In the genomic region with DNA sequence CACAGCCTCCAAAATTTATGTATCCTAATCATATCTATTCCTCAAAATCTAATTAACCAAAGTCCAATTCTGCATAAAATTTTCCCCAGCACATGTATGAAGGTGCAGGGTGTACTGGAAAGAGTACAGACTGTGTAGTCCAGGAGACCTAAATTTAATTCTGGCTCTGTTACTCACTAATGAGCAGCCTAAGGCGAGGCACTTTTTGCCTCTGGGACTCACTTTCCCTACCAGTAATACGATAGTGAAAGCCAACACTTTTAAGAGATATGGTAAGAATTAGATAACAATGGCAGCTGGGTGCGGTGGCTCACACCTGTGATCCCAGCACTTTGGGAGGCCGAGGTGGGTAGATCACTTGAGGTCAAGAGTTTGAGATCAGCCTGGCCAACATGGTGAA, we compare ENCODE assay signal across 9 cellular contexts.
"Had no signal": no experiment of that assay in that cellular context is flagged by ENCODE, and none has a peak within 500 bp of the region (broad histone marks: within the 10 kb centered on the region; RNA-seq: fewer than 3 reads in every experiment).

No MANE protein-coding gene starts in this region.

- H3K27ac ChIP-seq: GM23248 had no signal

- H3K9ac ChIP-seq: GM23248 had no signal

- H2AFZ ChIP-seq: GM23248, GM23338 had no signal

- H3K4me2 ChIP-seq: GM23338 had no signal

- ATAC-seq: GM23338, HCT116 had no signal

- H3K9me3 Mint-ChIP-seq: HFFc6 had no signal

- H3K36me3 ChIP-seq: HAP-1 had no signal

- H3K27ac Mint-ChIP-seq: GM23338, H9, HFFc6 had no signal

- H3K4me3 Mint-ChIP-seq: GM23338, H9, HFFc6 had no signal

- H3K4me1 ChIP-seq: HAP-1 had no signal

- H3K4me3 ChIP-seq: GM23248, GM23338, HAP-1 had no signal

- DNase-seq: GM23248, GOT3, H7, H9, HCEC 1CT, HFFc6 had no signal
